16 cellular contexts compared by ENCODE assay signal in the genomic region with DNA sequence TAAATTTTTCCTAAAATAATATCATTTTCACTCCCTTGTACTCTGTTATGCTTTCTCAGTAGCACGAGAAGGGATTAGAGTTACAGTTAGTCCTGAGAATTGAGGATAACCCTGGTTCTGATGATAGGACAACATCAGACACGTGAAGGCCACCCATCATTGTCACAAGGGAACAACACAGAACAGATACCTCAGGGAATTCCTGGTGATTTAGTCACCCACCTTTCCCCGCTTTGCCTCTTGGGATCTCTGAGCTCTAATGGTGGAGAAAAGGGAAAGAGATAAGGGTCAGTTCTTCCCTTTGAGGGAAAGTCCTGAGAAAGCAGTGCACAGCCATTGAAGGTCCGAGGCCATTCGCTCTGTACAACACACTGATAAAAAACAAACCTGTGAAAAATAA.
DNase-seq lines count a peak whose midpoint lies in the region; ATAC-seq and TF ChIP-seq lines count a peak whose summit lies in the region.
"Had no signal": no experiment of that assay in that cellular context is flagged by ENCODE, and none has a peak within 500 bp of the region (broad histone marks: within the 10 kb centered on the region; RNA-seq: fewer than 3 reads in every experiment).

No MANE protein-coding gene starts in this region.

- peak overlapping the region; percentile 86 for H3K27ac ChIP-seq in 22Rv1
- H3K27ac ChIP-seq: A549, Peyer's patch, SJSA1 had no signal

- TF ChIP-seq CTCF in 22Rv1 (IDR thresholded peaks at IDR 0.05) (no peak), GM10266 (IDR thresholded peaks at IDR 0.05; ENCODE audit: control insufficient read depth, insufficient read depth, low read depth, missing control alignments) (no peak)

- ATAC-seq in HG03439 (IDR thresholded peaks at IDR 0.05; ENCODE audit: unreplicated experiment) (no peak), GM18909 (IDR thresholded peaks at IDR 0.05; ENCODE audit: poor library complexity, unreplicated experiment) (no peak)
- ATAC-seq: A549 had no signal

- DNase-seq in ELF-1 (ENCODE audit: low read depth, low spot score), result peak; percentile 52
- DNase-seq in NCI-H69 (lab: John Stamatoyannopoulos, UW), result peak; percentile 61
- peak; percentile 89 for DNase-seq in islet precursor cell
- DNase-seq in activated CD4-positive, CD25-positive, alpha-beta regulatory T cell treated with anti-CD3 and anti-CD28 coated beads, Interleukin-2, amount 50 U/mL, for 72 hours, result no peak
- DNase-seq in GM10266 (ENCODE audit: extremely low spot score), result no peak
- DNase-seq: DND-41, NCI-H1694, NCI-H2107, NCI-H446 treated with DMSO at 0.1 percent for 48 hours, NCI-H526 treated with DMSO at 0.1 percent for 48 hours, Peyer's patch had no signal

Comparison
In these comparisons a context has a peak if more than half of its experiments do, and no peak if none do; other contexts are left out.
1. DNase-seq: peak in ELF-1 (single experiment), NCI-H69 (single experiment) and islet precursor cell (single experiment); none in activated CD4-positive, CD25-positive, alpha-beta regulatory T cell treated with anti-CD3 and anti-CD28 coated beads, Interleukin-2, amount 50 U/mL, for 72 hours (single experiment) and GM10266 (single experiment).